ENCODE assay signal across 22 cellular contexts in genomic region chr17:70871180-70871818, GRCh38.
"Had no signal": no experiment of that assay in that cellular context is flagged by ENCODE, and none has a peak within 500 bp of the region (broad histone marks: within the 10 kb centered on the region; RNA-seq: fewer than 3 reads in every experiment).

No MANE protein-coding gene starts in this region.

- H3K79me2 ChIP-seq: parathyroid adenoma had no signal

- H3K9ac ChIP-seq: parathyroid adenoma had no signal

- H3K4me1 ChIP-seq: colonic mucosa, esophagus squamous epithelium, gastrocnemius medialis, heart right ventricle, parathyroid adenoma had no signal

- H3K36me3 ChIP-seq: colonic mucosa, esophagus squamous epithelium, gastrocnemius medialis, heart right ventricle, neutrophil, transverse colon had no signal

- ATAC-seq: activated CD8-positive, alpha-beta T cell treated with anti-CD3 and anti-CD28 coated beads for 36 hours; activated naive CD4-positive, alpha-beta T cell treated with anti-CD3 and anti-CD28 coated beads, Interleukin-2, amount 50 U/mL, for 72 hours; gastrocnemius medialis; heart right ventricle; left cardiac atrium; naive thymus-derived CD4-positive, alpha-beta T cell; stimulated activated naive CD8-positive, alpha-beta T cell treated with anti-CD3 and anti-CD28 coated beads, Interleukin-15, Interleukin-2, amounts not matched to agents 100 U/mL and 50 U/mL, for 24 hours; WTC11 had no signal

- H3K27ac ChIP-seq: colonic mucosa, esophagus squamous epithelium, gastrocnemius medialis, heart right ventricle, neutrophil, parathyroid adenoma, transverse colon had no signal

- H3K4me3 ChIP-seq: colonic mucosa, esophagus squamous epithelium, gastrocnemius medialis, heart right ventricle, lung, transverse colon had no signal

- H3K27me3 ChIP-seq: colonic mucosa, esophagus squamous epithelium, gastrocnemius medialis, heart right ventricle, neutrophil, transverse colon had no signal

- DNase-seq: activated CD4-positive, alpha-beta T cell treated with anti-CD3 and anti-CD28 coated beads for 48 hours; activated CD8-positive, alpha-beta T cell treated with anti-CD3 and anti-CD28 coated beads for 36 hours; activated effector memory CD4-positive, alpha-beta T cell treated with anti-CD3 and anti-CD28 coated beads, Interleukin-2, amount 50 U/mL, for 16 hours; activated T-cell treated with anti-CD3 and anti-CD28 coated beads, Interleukin-2, amount 50 U/mL, for 48 hours; amniotic stem cell; central memory CD4-positive, alpha-beta T cell; colonic mucosa; esophagus squamous epithelium; gastrocnemius medialis; heart right ventricle; left cardiac atrium; naive thymus-derived CD4-positive, alpha-beta T cell; retina; stimulated activated CD4-positive, alpha-beta T cell treated with anti-CD3 and anti-CD28 coated beads, Interleukin-4, amount 100 ng/mL, for 24 hours; stimulated activated CD8-positive, alpha-beta memory T cell treated with anti-CD3 and anti-CD28 coated beads, Interleukin-4, amount 100 ng/mL, for 48 hours; stimulated activated naive CD8-positive, alpha-beta T cell treated with anti-CD3 and anti-CD28 coated beads, Interleukin-15, Interleukin-2, amounts not matched to agents 100 U/mL and 50 U/mL, for 24 hours; transverse colon had no signal

- H2AFZ ChIP-seq: parathyroid adenoma had no signal

- H3K9me3 ChIP-seq: colonic mucosa, esophagus squamous epithelium, gastrocnemius medialis, heart right ventricle, neutrophil, transverse colon had no signal
